ENCODE assay signal across 8 cellular contexts in the genomic region with DNA sequence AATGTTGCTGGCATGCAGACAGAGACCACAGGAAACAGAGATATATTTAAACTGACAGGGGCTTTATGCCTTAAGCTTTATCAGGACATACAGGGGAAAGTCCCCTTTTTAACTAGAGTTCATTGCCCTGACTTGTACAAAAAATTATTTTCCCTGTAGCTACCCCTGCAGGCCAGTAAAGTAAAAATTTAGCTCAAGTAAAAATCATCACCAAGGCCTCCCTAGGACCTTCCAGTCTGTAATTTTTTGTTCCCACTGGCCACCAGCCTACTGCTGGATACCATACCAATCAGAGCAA.
DNase-seq lines count a peak whose midpoint lies in the region; ATAC-seq and TF ChIP-seq lines count a peak whose summit lies in the region.

No MANE protein-coding gene starts in this region.

- H3K27me3 Mint-ChIP-seq in GM23338 (ENCODE audit: insufficient read depth, low read depth, poor library complexity), result no peaks in the 10 kb centered on the region

- H3K36me3 ChIP-seq in GM23338 (ENCODE audit: insufficient read depth), result no peaks in the 10 kb centered on the region
- H3K36me3 ChIP-seq in PC-9 (ENCODE audit: low read depth), result no peaks in the 10 kb centered on the region
- H3K36me3 ChIP-seq in gastroesophageal sphincter, result no peaks in the 10 kb centered on the region
- no peaks in the 10 kb centered on the region for H3K36me3 ChIP-seq in H7 (replicated peaks; ENCODE audit: control insufficient read depth, insufficient read depth, low read length)

- DNase-seq in AG09309 (ENCODE audit: low read depth), result peak; percentile 44
- DNase-seq in GM23338 (ENCODE audit: low spot score), result peak; percentile 17
- no peak for DNase-seq in PC-9
- DNase-seq in H7, result no peak
- DNase-seq in NCI-H345 treated with DMSO at 0.1 percent for 48 hours (lab: John Stamatoyannopoulos, UW; ENCODE audit: unreplicated experiment), result no peak

- BruUV-seq in PC-9 (replicated peaks; lab: Mats Ljungman, UMichigan), result no TSS peak

- no peaks in the 10 kb centered on the region for H3K79me2 ChIP-seq in GM23338 (replicated peaks; ENCODE audit: insufficient read depth)
- H3K79me2 ChIP-seq in PC-9 (ENCODE audit: low read depth), result no peaks in the 10 kb centered on the region

- intact Hi-C loops in PC-9 (cut with micrococcal nuclease; ENCODE audit: unreplicated experiment), result no loop called here

- ATAC-seq in GM23338 (no peak; the same call in 2 of the 3 replicates), gastroesophageal sphincter (no peak), GM21737 (IDR thresholded peaks at IDR 0.05; ENCODE audit: unreplicated experiment) (no peak), HG02884 (IDR thresholded peaks at IDR 0.05; ENCODE audit: unreplicated experiment) (no peak)

- H3K9me3 ChIP-seq in PC-9 (ENCODE audit: insufficient read depth, low read depth) (no peaks in the 10 kb centered on the region), gastroesophageal sphincter (no peaks in the 10 kb centered on the region)

- H3K4me2 ChIP-seq in GM23338, result no peak overlapping the region
- H3K4me2 ChIP-seq in PC-9, result no peak overlapping the region

- TF ChIP-seq CTCF in AG09309 (IDR thresholded peaks at IDR 0.05; ENCODE audit: control insufficient read depth, insufficient read depth, low read depth, low read length, missing control alignments) (peak; percentile 55), GM23338 (conservative IDR thresholded peaks at IDR 0.05; ENCODE audit: low read depth in 2 of 2) (peak; percentile 26 to 35; a peak in 2 of 4 replicates), PC-9 (conservative IDR thresholded peaks at IDR 0.05) (peak; percentile 40; the same call in 1 of the 2 replicates), gastroesophageal sphincter (IDR thresholded peaks at IDR 0.05) (peak in 3 of 4 experiments; percentile 23 to 37 (median 34))

- H3F3A ChIP-seq in GM23338 (replicated peaks; ENCODE audit: low read depth) (no peaks in the 10 kb centered on the region), PC-9 (ENCODE audit: insufficient read depth, low read depth) (no peaks in the 10 kb centered on the region)

- H3K4me1 ChIP-seq in GM23338 (ENCODE audit: insufficient read depth) (no peaks in the 10 kb centered on the region), PC-9 (replicated peaks; ENCODE audit: insufficient read depth) (no peaks in the 10 kb centered on the region), gastroesophageal sphincter (peaks cover 2 to 11% (median 4%) of the 10 kb centered on the region in 3 donors)

- H3K9me2 ChIP-seq in GM23338 (ENCODE audit: insufficient read depth), result no peaks in the 10 kb centered on the region
- peaks cover 4% of the 10 kb centered on the region; the same call in 1 of the 2 replicates for H3K9me2 ChIP-seq in PC-9 (ENCODE audit: insufficient read depth)

- no peak overlapping the region for H3K27ac Mint-ChIP-seq in GM23338

- CTCF ChIA-PET in PC-9 (lab: Charles Lee), result no interaction called here

- no peak overlapping the region for H3K4me3 Mint-ChIP-seq in GM23338

- H3K4me3 ChIP-seq in AG09309 (ENCODE audit: control insufficient read depth, low read depth, low read length) (no peak overlapping the region), GM23338 (no peak overlapping the region), PC-9 (no peak overlapping the region), gastroesophageal sphincter (no peak overlapping the region), H7 (ENCODE audit: insufficient read depth, low read depth, low read length) (no peak overlapping the region)

- POLR2A ChIA-PET in PC-9 (lab: Charles Lee; ENCODE audit: unreplicated experiment), result interaction anchor here (0.5 kb wide), 1 partner anchor 1825 kb away, joined by 25 read pairs; no protein-coding TSS in a partner anchor

- H3K27ac ChIP-seq in GM23338 (ENCODE audit: low read depth) (no peak overlapping the region), PC-9 (no peak overlapping the region), gastroesophageal sphincter (no peak overlapping the region)

- H3K27me3 ChIP-seq in GM23338 (ENCODE audit: insufficient read depth) (no peaks in the 10 kb centered on the region), PC-9 (ENCODE audit: insufficient read depth, low read depth) (no peaks in the 10 kb centered on the region), gastroesophageal sphincter (no peaks in the 10 kb centered on the region), H7 (ENCODE audit: control insufficient read depth, insufficient read depth, low read length) (no peaks in the 10 kb centered on the region)

- TF ChIP-seq EP300 in gastroesophageal sphincter (IDR thresholded peaks at IDR 0.05), result no peak

- no peak for TF ChIP-seq POLR2A in gastroesophageal sphincter (IDR thresholded peaks at IDR 0.05)

- peaks cover 4% of the 10 kb centered on the region; the same call in 2 of the 3 replicates for H3K9me3 Mint-ChIP-seq in GM23338

- H2AFZ ChIP-seq in GM23338 (no peak overlapping the region), PC-9 (no peak overlapping the region)

- H3K4me1 Mint-ChIP-seq in GM23338, result peaks cover 3% of the 10 kb centered on the region; the same call in 2 of the 3 replicates

- H4K20me1 ChIP-seq in GM23338 (replicated peaks; ENCODE audit: insufficient read depth) (no peaks in the 10 kb centered on the region), PC-9 (ENCODE audit: insufficient read depth) (no peaks in the 10 kb centered on the region)

- H3K36me3 Mint-ChIP-seq in GM23338 (ENCODE audit: low read depth), result no peaks in the 10 kb centered on the region; the same call in 2 of the 3 replicates

TF ChIP-seq in GM23338, 12 proteins besides CTCF, POLR2A, EP300 and RAD21 (continues in another document):
- no peak for TF ChIP-seq ZNF114 (CRISPR knock-in tag; IDR thresholded peaks at IDR 0.05)
- no peak for TF ChIP-seq ZNF331 (CRISPR knock-in tag; IDR thresholded peaks at IDR 0.05; ENCODE audit: low read depth)
- TF ChIP-seq POLR2AphosphoS5 (IDR thresholded peaks at IDR 0.05; ENCODE audit: low read depth), result no peak
- TF ChIP-seq, protein P1, sequence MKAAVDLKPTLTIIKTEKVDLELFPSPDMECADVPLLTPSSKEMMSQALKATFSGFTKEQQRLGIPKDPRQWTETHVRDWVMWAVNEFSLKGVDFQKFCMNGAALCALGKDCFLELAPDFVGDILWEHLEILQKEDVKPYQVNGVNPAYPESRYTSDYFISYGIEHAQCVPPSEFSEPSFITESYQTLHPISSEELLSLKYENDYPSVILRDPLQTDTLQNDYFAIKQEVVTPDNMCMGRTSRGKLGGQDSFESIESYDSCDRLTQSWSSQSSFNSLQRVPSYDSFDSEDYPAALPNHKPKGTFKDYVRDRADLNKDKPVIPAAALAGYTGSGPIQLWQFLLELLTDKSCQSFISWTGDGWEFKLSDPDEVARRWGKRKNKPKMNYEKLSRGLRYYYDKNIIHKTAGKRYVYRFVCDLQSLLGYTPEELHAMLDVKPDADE (IDR thresholded peaks at IDR 0.05), result no peak
- no peak for TF ChIP-seq NANOG (IDR thresholded peaks at IDR 0.05; ENCODE audit: borderline replicate concordance)
- no peak for TF ChIP-seq CREB1 (CRISPR knock-in tag; IDR thresholded peaks at IDR 0.05; ENCODE audit: low read depth)
- TF ChIP-seq EZH2phosphoT487 (IDR thresholded peaks at IDR 0.05; ENCODE audit: unreplicated experiment), result no peak
- TF ChIP-seq EZH2 (IDR thresholded peaks at IDR 0.05; ENCODE audit: low read depth, unreplicated experiment), result no peak
- TF ChIP-seq JUNB (IDR thresholded peaks at IDR 0.05; ENCODE audit: unreplicated experiment), result no peak
- no peak for TF ChIP-seq STAT1 (IDR thresholded peaks at IDR 0.05; ENCODE audit: unreplicated experiment)
- TF ChIP-seq, protein P2, sequence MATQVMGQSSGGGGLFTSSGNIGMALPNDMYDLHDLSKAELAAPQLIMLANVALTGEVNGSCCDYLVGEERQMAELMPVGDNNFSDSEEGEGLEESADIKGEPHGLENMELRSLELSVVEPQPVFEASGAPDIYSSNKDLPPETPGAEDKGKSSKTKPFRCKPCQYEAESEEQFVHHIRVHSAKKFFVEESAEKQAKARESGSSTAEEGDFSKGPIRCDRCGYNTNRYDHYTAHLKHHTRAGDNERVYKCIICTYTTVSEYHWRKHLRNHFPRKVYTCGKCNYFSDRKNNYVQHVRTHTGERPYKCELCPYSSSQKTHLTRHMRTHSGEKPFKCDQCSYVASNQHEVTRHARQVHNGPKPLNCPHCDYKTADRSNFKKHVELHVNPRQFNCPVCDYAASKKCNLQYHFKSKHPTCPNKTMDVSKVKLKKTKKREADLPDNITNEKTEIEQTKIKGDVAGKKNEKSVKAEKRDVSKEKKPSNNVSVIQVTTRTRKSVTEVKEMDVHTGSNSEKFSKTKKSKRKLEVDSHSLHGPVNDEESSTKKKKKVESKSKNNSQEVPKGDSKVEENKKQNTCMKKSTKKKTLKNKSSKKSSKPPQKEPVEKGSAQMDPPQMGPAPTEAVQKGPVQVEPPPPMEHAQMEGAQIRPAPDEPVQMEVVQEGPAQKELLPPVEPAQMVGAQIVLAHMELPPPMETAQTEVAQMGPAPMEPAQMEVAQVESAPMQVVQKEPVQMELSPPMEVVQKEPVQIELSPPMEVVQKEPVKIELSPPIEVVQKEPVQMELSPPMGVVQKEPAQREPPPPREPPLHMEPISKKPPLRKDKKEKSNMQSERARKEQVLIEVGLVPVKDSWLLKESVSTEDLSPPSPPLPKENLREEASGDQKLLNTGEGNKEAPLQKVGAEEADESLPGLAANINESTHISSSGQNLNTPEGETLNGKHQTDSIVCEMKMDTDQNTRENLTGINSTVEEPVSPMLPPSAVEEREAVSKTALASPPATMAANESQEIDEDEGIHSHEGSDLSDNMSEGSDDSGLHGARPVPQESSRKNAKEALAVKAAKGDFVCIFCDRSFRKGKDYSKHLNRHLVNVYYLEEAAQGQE (IDR thresholded peaks at IDR 0.05; ENCODE audit: unreplicated experiment), result no peak

Comparison
In these comparisons a context has a peak if more than half of its experiments do, and no peak if none do; other contexts are left out.
1. DNase-seq: peak in AG09309 (single experiment) and GM23338 (single experiment); none in PC-9 (0 of 2), H7 (single experiment) and NCI-H345 treated with DMSO at 0.1 percent for 48 hours (single experiment).
2. Peak in every context shown above with its lines, with median percentiles within 50 percentile points of each other: CTCF ChIP-seq.